ENCODE assay signal across 19 cellular contexts in genomic region chr16:56303880-56304279, GRCh38.
"Had no signal": no experiment of that assay in that cellular context is flagged by ENCODE, and none has a peak within 500 bp of the region (broad histone marks: within the 10 kb centered on the region; RNA-seq: fewer than 3 reads in every experiment).

No MANE protein-coding gene starts in this region.

- H3K4me1 ChIP-seq: gastrocnemius medialis, psoas muscle had no signal

- H3K36me3 Mint-ChIP-seq: natural killer cell treated with Interleukin-12 subunit alpha and Interleukin-12 subunit beta and Interleukin-15 and Interleukin-18, amount 100 ng/mL, for 72 hours; stimulated activated naive B cell treated with anti-CD40 and anti-IgM and Interleukin-4, amounts not matched to agents 10 μg/mL and 1 μg/mL and 100 μg/mL, for 72 hours; type B pancreatic cell had no signal

- H3K27me3 ChIP-seq: esophagus muscularis mucosa, gastrocnemius medialis, heart right ventricle, thyroid gland had no signal

- H3K27ac Mint-ChIP-seq: natural killer cell treated with Interleukin-12 subunit alpha and Interleukin-12 subunit beta and Interleukin-15 and Interleukin-18, amount 100 ng/mL, for 72 hours; stimulated activated naive B cell treated with anti-CD40 and anti-IgM and Interleukin-4, amounts not matched to agents 10 μg/mL and 1 μg/mL and 100 μg/mL, for 72 hours; stimulated activated naive CD8-positive, alpha-beta T cell treated with anti-CD3 and anti-CD28 coated beads, Interleukin-15, amount 100 ng/mL, for 72 hours; type B pancreatic cell had no signal

- H3K9me3 Mint-ChIP-seq: effector memory CD8-positive, alpha-beta T cell; natural killer cell treated with Interleukin-12 subunit alpha and Interleukin-12 subunit beta and Interleukin-15 and Interleukin-18, amount 100 ng/mL, for 72 hours; stimulated activated naive B cell treated with anti-CD40 and anti-IgM and Interleukin-4, amounts not matched to agents 10 μg/mL and 1 μg/mL and 100 μg/mL, for 72 hours; stimulated activated naive CD8-positive, alpha-beta T cell treated with anti-CD3 and anti-CD28 coated beads, Interleukin-15, amount 100 ng/mL, for 72 hours; type B pancreatic cell had no signal

- H3K27ac ChIP-seq: epithelial cell of prostate, esophagus muscularis mucosa, gastrocnemius medialis, heart right ventricle, left ventricle myocardium inferior, psoas muscle, thyroid gland had no signal

- ATAC-seq: effector memory CD8-positive, alpha-beta T cell; gastrocnemius medialis; heart right ventricle; natural killer cell treated with Interleukin-12 subunit alpha and Interleukin-12 subunit beta and Interleukin-15 and Interleukin-18, amount 100 ng/mL, for 72 hours; psoas muscle; sciatic nerve; stimulated activated naive B cell treated with anti-CD40 and anti-IgM and Interleukin-4, amounts not matched to agents 10 μg/mL and 1 μg/mL and 100 μg/mL, for 72 hours; stimulated activated naive CD8-positive, alpha-beta T cell treated with anti-CD3 and anti-CD28 coated beads, Interleukin-15, amount 100 ng/mL, for 72 hours had no signal

- H3K36me3 ChIP-seq: esophagus muscularis mucosa, gastrocnemius medialis, heart right ventricle, left ventricle myocardium inferior, thyroid gland had no signal

- H3K27me3 Mint-ChIP-seq: effector memory CD8-positive, alpha-beta T cell; type B pancreatic cell had no signal

- H3K4me3 Mint-ChIP-seq: effector memory CD8-positive, alpha-beta T cell; natural killer cell treated with Interleukin-12 subunit alpha and Interleukin-12 subunit beta and Interleukin-15 and Interleukin-18, amount 100 ng/mL, for 72 hours; stimulated activated naive B cell treated with anti-CD40 and anti-IgM and Interleukin-4, amounts not matched to agents 10 μg/mL and 1 μg/mL and 100 μg/mL, for 72 hours; stimulated activated naive CD8-positive, alpha-beta T cell treated with anti-CD3 and anti-CD28 coated beads, Interleukin-15, amount 100 ng/mL, for 72 hours; type B pancreatic cell had no signal

- DNase-seq: effector memory CD8-positive, alpha-beta T cell; gastrocnemius medialis; heart right ventricle; left ventricle myocardium inferior; mesenchymal stem cell; midbrain; psoas muscle; retina; stimulated activated CD4-positive, alpha-beta T cell treated with anti-CD3 and anti-CD28 coated beads, Interleukin-2, amount 100 ng/mL, for 24 hours; stimulated activated CD4-positive, alpha-beta T cell treated with anti-CD3 and anti-CD28 coated beads, Interleukin-4, amount 100 ng/mL, for 4 hours; stimulated activated naive B cell treated with anti-CD40 and anti-IgM and Interleukin-4, amounts not matched to agents 10 μg/mL and 1 μg/mL and 100 μg/mL, for 72 hours; stimulated activated naive CD8-positive, alpha-beta T cell treated with anti-CD3 and anti-CD28 coated beads, Interleukin-15, amount 100 ng/mL, for 72 hours; thyroid gland had no signal

- H3K4me3 ChIP-seq: esophagus muscularis mucosa, gastrocnemius medialis, heart right ventricle, left ventricle myocardium inferior, lung, psoas muscle, thyroid gland had no signal

- H3K9me3 ChIP-seq: esophagus muscularis mucosa, gastrocnemius medialis, heart right ventricle, left ventricle myocardium inferior, psoas muscle, thyroid gland had no signal
